1 cellular context compared by ENCODE assay signal in the genomic region with DNA sequence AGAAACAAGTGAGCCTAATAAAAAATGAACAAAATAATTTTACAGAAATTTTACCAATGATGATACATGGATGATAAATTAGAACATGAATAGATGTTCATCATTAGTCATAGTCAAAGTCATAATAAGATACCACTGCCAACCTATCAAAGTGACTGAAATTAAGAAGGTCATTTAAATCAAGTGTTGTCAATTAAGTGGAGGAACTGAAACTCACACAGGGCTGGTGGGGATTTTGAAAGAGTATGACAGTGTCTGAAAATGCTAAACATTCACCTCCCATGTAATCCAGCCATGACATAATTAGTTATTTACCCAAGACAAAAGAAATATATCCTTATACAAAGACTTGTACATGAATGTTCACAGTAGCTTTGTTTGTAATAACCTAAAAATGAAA.
TF ChIP-seq lines count a peak whose summit lies in the region.

No MANE protein-coding gene starts in this region.

TF ChIP-seq in GM12878, 131 proteins besides CTCF, POLR2A, EP300 and RAD21 (continued from another document):
- TF ChIP-seq, protein P1, sequence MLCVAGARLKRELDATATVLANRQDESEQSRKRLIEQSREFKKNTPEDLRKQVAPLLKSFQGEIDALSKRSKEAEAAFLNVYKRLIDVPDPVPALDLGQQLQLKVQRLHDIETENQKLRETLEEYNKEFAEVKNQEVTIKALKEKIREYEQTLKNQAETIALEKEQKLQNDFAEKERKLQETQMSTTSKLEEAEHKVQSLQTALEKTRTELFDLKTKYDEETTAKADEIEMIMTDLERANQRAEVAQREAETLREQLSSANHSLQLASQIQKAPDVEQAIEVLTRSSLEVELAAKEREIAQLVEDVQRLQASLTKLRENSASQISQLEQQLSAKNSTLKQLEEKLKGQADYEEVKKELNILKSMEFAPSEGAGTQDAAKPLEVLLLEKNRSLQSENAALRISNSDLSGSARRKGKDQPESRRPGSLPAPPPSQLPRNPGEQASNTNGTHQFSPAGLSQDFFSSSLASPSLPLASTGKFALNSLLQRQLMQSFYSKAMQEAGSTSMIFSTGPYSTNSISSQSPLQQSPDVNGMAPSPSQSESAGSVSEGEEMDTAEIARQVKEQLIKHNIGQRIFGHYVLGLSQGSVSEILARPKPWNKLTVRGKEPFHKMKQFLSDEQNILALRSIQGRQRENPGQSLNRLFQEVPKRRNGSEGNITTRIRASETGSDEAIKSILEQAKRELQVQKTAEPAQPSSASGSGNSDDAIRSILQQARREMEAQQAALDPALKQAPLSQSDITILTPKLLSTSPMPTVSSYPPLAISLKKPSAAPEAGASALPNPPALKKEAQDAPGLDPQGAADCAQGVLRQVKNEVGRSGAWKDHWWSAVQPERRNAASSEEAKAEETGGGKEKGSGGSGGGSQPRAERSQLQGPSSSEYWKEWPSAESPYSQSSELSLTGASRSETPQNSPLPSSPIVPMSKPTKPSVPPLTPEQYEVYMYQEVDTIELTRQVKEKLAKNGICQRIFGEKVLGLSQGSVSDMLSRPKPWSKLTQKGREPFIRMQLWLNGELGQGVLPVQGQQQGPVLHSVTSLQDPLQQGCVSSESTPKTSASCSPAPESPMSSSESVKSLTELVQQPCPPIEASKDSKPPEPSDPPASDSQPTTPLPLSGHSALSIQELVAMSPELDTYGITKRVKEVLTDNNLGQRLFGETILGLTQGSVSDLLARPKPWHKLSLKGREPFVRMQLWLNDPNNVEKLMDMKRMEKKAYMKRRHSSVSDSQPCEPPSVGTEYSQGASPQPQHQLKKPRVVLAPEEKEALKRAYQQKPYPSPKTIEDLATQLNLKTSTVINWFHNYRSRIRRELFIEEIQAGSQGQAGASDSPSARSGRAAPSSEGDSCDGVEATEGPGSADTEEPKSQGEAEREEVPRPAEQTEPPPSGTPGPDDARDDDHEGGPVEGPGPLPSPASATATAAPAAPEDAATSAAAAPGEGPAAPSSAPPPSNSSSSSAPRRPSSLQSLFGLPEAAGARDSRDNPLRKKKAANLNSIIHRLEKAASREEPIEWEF (IDR thresholded peaks at IDR 0.05; ENCODE audit: insufficient replicate concordance, low read depth, low read length), result peak; percentile 43
- TF ChIP-seq EGR1 (IDR thresholded peaks at IDR 0.05; ENCODE audit: borderline replicate concordance in 1 of 2, low read depth in 2 of 2, low read length in 2 of 2), result no peak
- TF ChIP-seq RAD51 (IDR thresholded peaks at IDR 0.05), result no peak
- no peak for TF ChIP-seq POLR2AphosphoS2 (IDR thresholded peaks at IDR 0.05; ENCODE audit: low read depth, low read length)
- TF ChIP-seq BCL11A (IDR thresholded peaks at IDR 0.05; ENCODE audit: low read depth, low read length), result peak; percentile 98
- TF ChIP-seq, protein P2, sequence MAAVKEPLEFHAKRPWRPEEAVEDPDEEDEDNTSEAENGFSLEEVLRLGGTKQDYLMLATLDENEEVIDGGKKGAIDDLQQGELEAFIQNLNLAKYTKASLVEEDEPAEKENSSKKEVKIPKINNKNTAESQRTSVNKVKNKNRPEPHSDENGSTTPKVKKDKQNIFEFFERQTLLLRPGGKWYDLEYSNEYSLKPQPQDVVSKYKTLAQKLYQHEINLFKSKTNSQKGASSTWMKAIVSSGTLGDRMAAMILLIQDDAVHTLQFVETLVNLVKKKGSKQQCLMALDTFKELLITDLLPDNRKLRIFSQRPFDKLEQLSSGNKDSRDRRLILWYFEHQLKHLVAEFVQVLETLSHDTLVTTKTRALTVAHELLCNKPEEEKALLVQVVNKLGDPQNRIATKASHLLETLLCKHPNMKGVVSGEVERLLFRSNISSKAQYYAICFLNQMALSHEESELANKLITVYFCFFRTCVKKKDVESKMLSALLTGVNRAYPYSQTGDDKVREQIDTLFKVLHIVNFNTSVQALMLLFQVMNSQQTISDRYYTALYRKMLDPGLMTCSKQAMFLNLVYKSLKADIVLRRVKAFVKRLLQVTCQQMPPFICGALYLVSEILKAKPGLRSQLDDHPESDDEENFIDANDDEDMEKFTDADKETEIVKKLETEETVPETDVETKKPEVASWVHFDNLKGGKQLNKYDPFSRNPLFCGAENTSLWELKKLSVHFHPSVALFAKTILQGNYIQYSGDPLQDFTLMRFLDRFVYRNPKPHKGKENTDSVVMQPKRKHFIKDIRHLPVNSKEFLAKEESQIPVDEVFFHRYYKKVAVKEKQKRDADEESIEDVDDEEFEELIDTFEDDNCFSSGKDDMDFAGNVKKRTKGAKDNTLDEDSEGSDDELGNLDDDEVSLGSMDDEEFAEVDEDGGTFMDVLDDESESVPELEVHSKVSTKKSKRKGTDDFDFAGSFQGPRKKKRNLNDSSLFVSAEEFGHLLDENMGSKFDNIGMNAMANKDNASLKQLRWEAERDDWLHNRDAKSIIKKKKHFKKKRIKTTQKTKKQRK (IDR thresholded peaks at IDR 0.05; ENCODE audit: low read depth, low read length), result no peak
- TF ChIP-seq ATF7 (IDR thresholded peaks at IDR 0.05; ENCODE audit: low read depth), result peak; percentile 95
- TF ChIP-seq, protein P3, sequence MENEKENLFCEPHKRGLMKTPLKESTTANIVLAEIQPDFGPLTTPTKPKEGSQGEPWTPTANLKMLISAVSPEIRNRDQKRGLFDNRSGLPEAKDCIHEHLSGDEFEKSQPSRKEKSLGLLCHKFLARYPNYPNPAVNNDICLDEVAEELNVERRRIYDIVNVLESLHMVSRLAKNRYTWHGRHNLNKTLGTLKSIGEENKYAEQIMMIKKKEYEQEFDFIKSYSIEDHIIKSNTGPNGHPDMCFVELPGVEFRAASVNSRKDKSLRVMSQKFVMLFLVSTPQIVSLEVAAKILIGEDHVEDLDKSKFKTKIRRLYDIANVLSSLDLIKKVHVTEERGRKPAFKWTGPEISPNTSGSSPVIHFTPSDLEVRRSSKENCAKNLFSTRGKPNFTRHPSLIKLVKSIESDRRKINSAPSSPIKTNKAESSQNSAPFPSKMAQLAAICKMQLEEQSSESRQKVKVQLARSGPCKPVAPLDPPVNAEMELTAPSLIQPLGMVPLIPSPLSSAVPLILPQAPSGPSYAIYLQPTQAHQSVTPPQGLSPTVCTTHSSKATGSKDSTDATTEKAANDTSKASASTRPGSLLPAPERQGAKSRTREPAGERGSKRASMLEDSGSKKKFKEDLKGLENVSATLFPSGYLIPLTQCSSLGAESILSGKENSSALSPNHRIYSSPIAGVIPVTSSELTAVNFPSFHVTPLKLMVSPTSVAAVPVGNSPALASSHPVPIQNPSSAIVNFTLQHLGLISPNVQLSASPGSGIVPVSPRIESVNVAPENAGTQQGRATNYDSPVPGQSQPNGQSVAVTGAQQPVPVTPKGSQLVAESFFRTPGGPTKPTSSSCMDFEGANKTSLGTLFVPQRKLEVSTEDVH (IDR thresholded peaks at IDR 0.05; ENCODE audit: low read depth, partially characterized antibody), result no peak
- peak; percentile 98 for TF ChIP-seq DPF2 (IDR thresholded peaks at IDR 0.05)
- TF ChIP-seq BHLHE40 (IDR thresholded peaks at IDR 0.05; ENCODE audit: borderline replicate concordance in 1 of 2, low read depth in 2 of 2, low read length in 1 of 2), result peak; percentile 43 to 51; a peak in 2 of 4 replicates
- TF ChIP-seq PAX5 (IDR thresholded peaks at IDR 0.05; ENCODE audit: borderline replicate concordance, low read depth, low read length), result no peak
- TF ChIP-seq CEBPB (IDR thresholded peaks at IDR 0.05; ENCODE audit: borderline replicate concordance in 1 of 2, low read depth in 2 of 2, low read length in 2 of 2), result no peak
- TF ChIP-seq ZNF24 (IDR thresholded peaks at IDR 0.05), result no peak
- TF ChIP-seq ZNF217 (IDR thresholded peaks at IDR 0.05), result peak; percentile 80
- TF ChIP-seq, protein P4, sequence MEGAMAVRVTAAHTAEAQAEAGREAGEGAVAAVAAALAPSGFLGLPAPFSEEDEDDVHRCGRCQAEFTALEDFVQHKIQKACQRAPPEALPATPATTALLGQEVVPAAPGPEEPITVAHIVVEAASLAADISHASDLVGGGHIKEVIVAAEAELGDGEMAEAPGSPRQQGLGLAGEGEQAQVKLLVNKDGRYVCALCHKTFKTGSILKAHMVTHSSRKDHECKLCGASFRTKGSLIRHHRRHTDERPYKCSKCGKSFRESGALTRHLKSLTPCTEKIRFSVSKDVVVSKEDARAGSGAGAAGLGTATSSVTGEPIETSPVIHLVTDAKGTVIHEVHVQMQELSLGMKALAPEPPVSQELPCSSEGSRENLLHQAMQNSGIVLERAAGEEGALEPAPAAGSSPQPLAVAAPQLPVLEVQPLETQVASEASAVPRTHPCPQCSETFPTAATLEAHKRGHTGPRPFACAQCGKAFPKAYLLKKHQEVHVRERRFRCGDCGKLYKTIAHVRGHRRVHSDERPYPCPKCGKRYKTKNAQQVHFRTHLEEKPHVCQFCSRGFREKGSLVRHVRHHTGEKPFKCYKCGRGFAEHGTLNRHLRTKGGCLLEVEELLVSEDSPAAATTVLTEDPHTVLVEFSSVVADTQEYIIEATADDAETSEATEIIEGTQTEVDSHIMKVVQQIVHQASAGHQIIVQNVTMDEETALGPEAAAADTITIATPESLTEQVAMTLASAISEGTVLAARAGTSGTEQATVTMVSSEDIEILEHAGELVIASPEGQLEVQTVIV (IDR thresholded peaks at IDR 0.05; ENCODE audit: borderline replicate concordance, partially characterized antibody), result no peak
- TF ChIP-seq GATAD2B (conservative IDR thresholded peaks at IDR 0.05; ENCODE audit: low read depth), result no peak
- TF ChIP-seq KAT2A (conservative IDR thresholded peaks at IDR 0.05; ENCODE audit: control insufficient read depth, low read depth, low read length), result no peak
- TF ChIP-seq MEF2B (IDR thresholded peaks at IDR 0.05; ENCODE audit: partially characterized antibody, poor library complexity, severe bottlenecking), result no peak
- TF ChIP-seq KDM1A (IDR thresholded peaks at IDR 0.05; ENCODE audit: borderline replicate concordance), result no peak
- TF ChIP-seq SPI1 (IDR thresholded peaks at IDR 0.05; ENCODE audit: borderline replicate concordance, insufficient read depth, low read depth, low read length), result peak; percentile 96
- TF ChIP-seq BRCA1 (IDR thresholded peaks at IDR 0.05; ENCODE audit: low read depth, low read length), result no peak
- no peak for TF ChIP-seq ZBED1 (IDR thresholded peaks at IDR 0.05; ENCODE audit: borderline replicate concordance)
- TF ChIP-seq, protein P5, sequence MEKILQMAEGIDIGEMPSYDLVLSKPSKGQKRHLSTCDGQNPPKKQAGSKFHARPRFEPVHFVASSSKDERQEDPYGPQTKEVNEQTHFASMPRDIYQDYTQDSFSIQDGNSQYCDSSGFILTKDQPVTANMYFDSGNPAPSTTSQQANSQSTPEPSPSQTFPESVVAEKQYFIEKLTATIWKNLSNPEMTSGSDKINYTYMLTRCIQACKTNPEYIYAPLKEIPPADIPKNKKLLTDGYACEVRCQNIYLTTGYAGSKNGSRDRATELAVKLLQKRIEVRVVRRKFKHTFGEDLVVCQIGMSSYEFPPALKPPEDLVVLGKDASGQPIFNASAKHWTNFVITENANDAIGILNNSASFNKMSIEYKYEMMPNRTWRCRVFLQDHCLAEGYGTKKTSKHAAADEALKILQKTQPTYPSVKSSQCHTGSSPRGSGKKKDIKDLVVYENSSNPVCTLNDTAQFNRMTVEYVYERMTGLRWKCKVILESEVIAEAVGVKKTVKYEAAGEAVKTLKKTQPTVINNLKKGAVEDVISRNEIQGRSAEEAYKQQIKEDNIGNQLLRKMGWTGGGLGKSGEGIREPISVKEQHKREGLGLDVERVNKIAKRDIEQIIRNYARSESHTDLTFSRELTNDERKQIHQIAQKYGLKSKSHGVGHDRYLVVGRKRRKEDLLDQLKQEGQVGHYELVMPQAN (conservative IDR thresholded peaks at IDR 0.05), result no peak
- TF ChIP-seq NR2C2 (IDR thresholded peaks at IDR 0.05; ENCODE audit: borderline replicate concordance, control insufficient read depth, insufficient read length, low read depth), result no peak
- TF ChIP-seq CHD1 (IDR thresholded peaks at IDR 0.05; ENCODE audit: low read depth, low read length), result no peak
- peak; percentile 55; the same call in 1 of the 2 replicates for TF ChIP-seq JUND (IDR thresholded peaks at IDR 0.05; ENCODE audit: low read depth, low read length)
- 0 out of 2 replicates have a peak, but pooled peaks have one; percentile 12 for TF ChIP-seq RUNX3 (IDR thresholded peaks at IDR 0.05; ENCODE audit: low read length)
- no peak for TF ChIP-seq SUPT20H (IDR thresholded peaks at IDR 0.05; ENCODE audit: borderline replicate concordance, control insufficient read depth, low read depth, low read length)
- no peak for TF ChIP-seq SUZ12 (IDR thresholded peaks at IDR 0.05; ENCODE audit: unreplicated experiment)
- TF ChIP-seq ZNF622 (IDR thresholded peaks at IDR 0.05), result no peak
- TF ChIP-seq, protein P6, sequence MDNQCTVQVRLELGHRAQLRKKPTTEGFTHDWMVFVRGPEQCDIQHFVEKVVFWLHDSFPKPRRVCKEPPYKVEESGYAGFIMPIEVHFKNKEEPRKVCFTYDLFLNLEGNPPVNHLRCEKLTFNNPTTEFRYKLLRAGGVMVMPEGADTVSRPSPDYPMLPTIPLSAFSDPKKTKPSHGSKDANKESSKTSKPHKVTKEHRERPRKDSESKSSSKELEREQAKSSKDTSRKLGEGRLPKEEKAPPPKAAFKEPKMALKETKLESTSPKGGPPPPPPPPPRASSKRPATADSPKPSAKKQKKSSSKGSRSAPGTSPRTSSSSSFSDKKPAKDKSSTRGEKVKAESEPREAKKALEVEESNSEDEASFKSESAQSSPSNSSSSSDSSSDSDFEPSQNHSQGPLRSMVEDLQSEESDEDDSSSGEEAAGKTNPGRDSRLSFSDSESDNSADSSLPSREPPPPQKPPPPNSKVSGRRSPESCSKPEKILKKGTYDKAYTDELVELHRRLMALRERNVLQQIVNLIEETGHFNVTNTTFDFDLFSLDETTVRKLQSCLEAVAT (IDR thresholded peaks at IDR 0.05), result no peak
- TF ChIP-seq, protein P7, sequence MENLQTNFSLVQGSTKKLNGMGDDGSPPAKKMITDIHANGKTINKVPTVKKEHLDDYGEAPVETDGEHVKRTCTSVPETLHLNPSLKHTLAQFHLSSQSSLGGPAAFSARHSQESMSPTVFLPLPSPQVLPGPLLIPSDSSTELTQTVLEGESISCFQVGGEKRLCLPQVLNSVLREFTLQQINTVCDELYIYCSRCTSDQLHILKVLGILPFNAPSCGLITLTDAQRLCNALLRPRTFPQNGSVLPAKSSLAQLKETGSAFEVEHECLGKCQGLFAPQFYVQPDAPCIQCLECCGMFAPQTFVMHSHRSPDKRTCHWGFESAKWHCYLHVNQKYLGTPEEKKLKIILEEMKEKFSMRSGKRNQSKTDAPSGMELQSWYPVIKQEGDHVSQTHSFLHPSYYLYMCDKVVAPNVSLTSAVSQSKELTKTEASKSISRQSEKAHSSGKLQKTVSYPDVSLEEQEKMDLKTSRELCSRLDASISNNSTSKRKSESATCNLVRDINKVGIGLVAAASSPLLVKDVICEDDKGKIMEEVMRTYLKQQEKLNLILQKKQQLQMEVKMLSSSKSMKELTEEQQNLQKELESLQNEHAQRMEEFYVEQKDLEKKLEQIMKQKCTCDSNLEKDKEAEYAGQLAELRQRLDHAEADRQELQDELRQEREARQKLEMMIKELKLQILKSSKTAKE (IDR thresholded peaks at IDR 0.05; ENCODE audit: low read depth, poor library complexity, severe bottlenecking), result no peak
- TF ChIP-seq, protein P8, sequence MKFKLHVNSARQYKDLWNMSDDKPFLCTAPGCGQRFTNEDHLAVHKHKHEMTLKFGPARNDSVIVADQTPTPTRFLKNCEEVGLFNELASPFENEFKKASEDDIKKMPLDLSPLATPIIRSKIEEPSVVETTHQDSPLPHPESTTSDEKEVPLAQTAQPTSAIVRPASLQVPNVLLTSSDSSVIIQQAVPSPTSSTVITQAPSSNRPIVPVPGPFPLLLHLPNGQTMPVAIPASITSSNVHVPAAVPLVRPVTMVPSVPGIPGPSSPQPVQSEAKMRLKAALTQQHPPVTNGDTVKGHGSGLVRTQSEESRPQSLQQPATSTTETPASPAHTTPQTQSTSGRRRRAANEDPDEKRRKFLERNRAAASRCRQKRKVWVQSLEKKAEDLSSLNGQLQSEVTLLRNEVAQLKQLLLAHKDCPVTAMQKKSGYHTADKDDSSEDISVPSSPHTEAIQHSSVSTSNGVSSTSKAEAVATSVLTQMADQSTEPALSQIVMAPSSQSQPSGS (IDR thresholded peaks at IDR 0.05; ENCODE audit: low read length), result peak; percentile 63; the same call in 1 of the 2 replicates
